ENCODE assay signal across 8 cellular contexts in the genomic region with DNA sequence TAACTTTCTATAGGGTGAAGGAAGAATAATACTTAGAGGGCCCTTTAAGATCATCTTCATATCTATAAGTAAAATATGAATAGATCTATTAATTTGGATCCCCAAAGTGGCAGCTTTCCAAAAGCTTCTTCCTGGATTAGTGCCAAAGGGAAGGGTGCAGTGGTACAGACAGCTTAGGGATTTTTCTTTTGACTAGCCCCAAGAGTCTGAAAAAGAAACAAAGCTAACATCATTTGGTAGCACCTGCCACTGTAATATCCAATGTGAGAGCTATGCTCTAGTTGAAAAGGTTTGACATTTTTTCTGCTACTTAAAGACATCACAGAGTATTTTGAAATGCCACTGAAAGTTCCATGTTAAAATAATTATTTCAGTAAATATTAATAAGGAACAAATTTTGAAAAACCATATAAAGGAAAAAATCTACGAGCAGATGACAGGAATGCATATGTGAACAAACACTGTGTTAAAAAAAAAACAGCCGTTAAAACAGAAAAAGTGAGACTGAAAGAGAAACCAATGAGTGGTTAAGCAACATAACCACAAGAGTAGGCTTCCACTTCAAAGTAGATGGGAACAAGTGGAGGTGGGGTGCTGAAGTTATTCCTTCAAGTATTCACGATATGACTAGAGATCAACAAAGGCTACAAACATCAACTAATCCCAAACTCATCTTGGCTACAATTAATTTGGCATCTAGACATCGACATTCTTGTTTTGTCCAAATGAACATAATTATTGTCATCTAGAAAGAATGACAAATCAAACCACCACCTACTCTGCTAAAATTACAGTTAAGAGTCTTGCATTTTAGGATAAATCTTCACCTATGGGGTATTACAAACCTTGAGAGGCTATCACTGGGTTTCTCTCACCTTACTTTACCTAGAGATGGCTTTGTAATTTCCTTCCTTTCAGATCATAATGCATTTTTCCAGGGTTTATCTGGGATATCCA.
A peak's percentile ranks its signal among the peaks of the same experiment; 100 is the strongest.
DNase-seq lines count a peak whose midpoint lies in the region; ATAC-seq lines count a peak whose summit lies in the region.

No MANE protein-coding gene starts in this region.

- DNase-seq in CD4-positive, alpha-beta memory T cell = peak in 4 of 5 donors; percentile 22 to 56 (median 48)
- DNase-seq in GM19240 (ENCODE audit: insufficient read length, low spot score) (peak; percentile 17), NCI-H1048 (lab: John Stamatoyannopoulos, UW) (no peak), epidermal melanocyte (ENCODE audit: insufficient read length, low spot score) (no peak), NCI-H510A (lab: John Stamatoyannopoulos, UW) (no peak)
- DNase-seq in activated CD4-positive, alpha-beta memory T cell treated with anti-CD3 and anti-CD28 coated beads, Interleukin-2, amount 10 ng/mL, durations not matched to agents 7 days and 5 days = no peak
- no peak for DNase-seq in effector CD8-positive, alpha-beta T cell (lab: John Stamatoyannopoulos, UW)

- ATAC-seq in HG03108 (IDR thresholded peaks at IDR 0.05; ENCODE audit: unreplicated experiment) = peak; percentile 89

- H3K27me3 Mint-ChIP-seq in CD4-positive, alpha-beta memory T cell = no peaks in the 10 kb centered on the region
- H3K27me3 Mint-ChIP-seq in activated CD4-positive, alpha-beta memory T cell treated with anti-CD3 and anti-CD28 coated beads, Interleukin-2, amount 10 ng/mL, durations not matched to agents 7 days and 5 days = no peaks in the 10 kb centered on the region

- peaks cover 25% of the 10 kb centered on the region for H3K4me1 ChIP-seq in CD4-positive, alpha-beta memory T cell (ENCODE audit: insufficient read depth, low read length)

- intact Hi-C loops in CD4-positive, alpha-beta memory T cell (cut with micrococcal nuclease) = no loop called here

- CTCF ChIA-PET in CD4-positive, alpha-beta memory T cell (lab: Charles Lee; ENCODE audit: partially characterized antibody) = no interaction called here
- CTCF ChIA-PET in activated CD4-positive, alpha-beta memory T cell treated with anti-CD3 and anti-CD28 coated beads, Interleukin-2, amount 10 ng/mL, durations not matched to agents 7 days and 5 days (lab: Charles Lee) = no interaction called here

- peak overlapping the region in 5 of 7 donors; percentile 6 to 77 (median 14) for H3K27ac Mint-ChIP-seq in CD4-positive, alpha-beta memory T cell
- H3K27ac Mint-ChIP-seq in activated CD4-positive, alpha-beta memory T cell treated with anti-CD3 and anti-CD28 coated beads, Interleukin-2, amount 10 ng/mL, durations not matched to agents 7 days and 5 days = peak overlapping the region; percentile 67

- no peak overlapping the region for H3K27ac ChIP-seq in CD4-positive, alpha-beta memory T cell (ENCODE audit: low read depth, low read length)

- no peaks in the 10 kb centered on the region for H3K27me3 ChIP-seq in CD4-positive, alpha-beta memory T cell (ENCODE audit: insufficient read depth, low read length)

- no peaks in the 10 kb centered on the region for H3K9me3 Mint-ChIP-seq in CD4-positive, alpha-beta memory T cell
- peaks cover 5% of the 10 kb centered on the region for H3K9me3 Mint-ChIP-seq in activated CD4-positive, alpha-beta memory T cell treated with anti-CD3 and anti-CD28 coated beads, Interleukin-2, amount 10 ng/mL, durations not matched to agents 7 days and 5 days

- H3K36me3 ChIP-seq in CD4-positive, alpha-beta memory T cell (ENCODE audit: insufficient read depth, low read length) = no peaks in the 10 kb centered on the region

- H3K4me3 ChIP-seq in CD4-positive, alpha-beta memory T cell (ENCODE audit: low read length in 2 of 2) = peak overlapping the region in 1 of 2 donors; percentile 44

- POLR2A ChIA-PET in CD4-positive, alpha-beta memory T cell (lab: Charles Lee; ENCODE audit: partially characterized antibody) = no interaction called here
- POLR2A ChIA-PET in activated CD4-positive, alpha-beta memory T cell treated with anti-CD3 and anti-CD28 coated beads, Interleukin-2, amount 10 ng/mL, durations not matched to agents 7 days and 5 days (lab: Charles Lee) = interaction anchor here (0.9 kb wide), 1 partner anchor 98 kb away, joined by 3 read pairs; no protein-coding TSS in a partner anchor

- H3K4me3 Mint-ChIP-seq in CD4-positive, alpha-beta memory T cell = peak overlapping the region; percentile 26 to 81 (median 72)
- peak overlapping the region; percentile 42 for H3K4me3 Mint-ChIP-seq in activated CD4-positive, alpha-beta memory T cell treated with anti-CD3 and anti-CD28 coated beads, Interleukin-2, amount 10 ng/mL, durations not matched to agents 7 days and 5 days

- H3K36me3 Mint-ChIP-seq in CD4-positive, alpha-beta memory T cell = peaks cover 23 to 43% of the 10 kb centered on the region in 2 donors
- H3K36me3 Mint-ChIP-seq in activated CD4-positive, alpha-beta memory T cell treated with anti-CD3 and anti-CD28 coated beads, Interleukin-2, amount 10 ng/mL, durations not matched to agents 7 days and 5 days (ENCODE audit: low read depth) = peaks cover 45% of the 10 kb centered on the region

- peaks cover 22 to 44% (median 30%) of the 10 kb centered on the region in 4 donors for H3K4me1 Mint-ChIP-seq in CD4-positive, alpha-beta memory T cell
- peaks cover 34% of the 10 kb centered on the region for H3K4me1 Mint-ChIP-seq in activated CD4-positive, alpha-beta memory T cell treated with anti-CD3 and anti-CD28 coated beads, Interleukin-2, amount 10 ng/mL, durations not matched to agents 7 days and 5 days

- no peaks in the 10 kb centered on the region for H3K9me3 ChIP-seq in CD4-positive, alpha-beta memory T cell (ENCODE audit: control insufficient read depth in 1 of 2, low read length in 2 of 2)

Comparison
In these comparisons a context has a peak if more than half of its experiments do, and no peak if none do; other contexts are left out.
1. DNase-seq: peak in CD4-positive, alpha-beta memory T cell (4 of 5) and GM19240 (single experiment); none in activated CD4-positive, alpha-beta memory T cell treated with anti-CD3 and anti-CD28 coated beads, Interleukin-2, amount 10 ng/mL, durations not matched to agents 7 days and 5 days (single experiment), NCI-H1048 (single experiment), epidermal melanocyte (single experiment), effector CD8-positive, alpha-beta T cell (single experiment) and NCI-H510A (single experiment).